Comparison of ENCODE assay signal across 27 cellular contexts in genomic region chr2:191467113-191467512, GRCh38.
"Had no signal": no experiment of that assay in that cellular context is flagged by ENCODE, and none has a peak within 500 bp of the region (broad histone marks: within the 10 kb centered on the region; RNA-seq: fewer than 3 reads in every experiment).

No MANE protein-coding gene starts in this region.

- H3K79me2 ChIP-seq: parathyroid adenoma had no signal

- H3K27me3 Mint-ChIP-seq: activated B cell treated with CpG ODN at 0.5 μM for 24 hours; activated CD8-positive, alpha-beta memory T cell treated with anti-CD3 and anti-CD28 coated beads, Interleukin-2, amount 10 ng/mL, durations not matched to agents 7 days and 5 days; activated naive CD4-positive, alpha-beta T cell treated with anti-CD3 and anti-CD28 coated beads, Interleukin-2, amount 50 U/mL, for 24 hours; activated naive CD8-positive, alpha-beta T cell treated with anti-CD3 and anti-CD28 coated beads, Interleukin-2, amount 50 U/mL, for 24 hours; T-cell had no signal

- H3K9me3 Mint-ChIP-seq: activated B cell treated with CpG ODN at 0.5 μM for 24 hours; activated naive CD4-positive, alpha-beta T cell treated with anti-CD3 and anti-CD28 coated beads, Interleukin-2, amount 50 U/mL, for 24 hours; activated naive CD8-positive, alpha-beta T cell treated with anti-CD3 and anti-CD28 coated beads, Interleukin-2, amount 50 U/mL, for 24 hours; activated T-helper 2 cell treated with anti-CD3 and anti-CD28 coated beads, Interferon-gamma antibody, Interleukin-2, Interleukin-4, amounts not matched to agents 10 μg/mL and 5 μg/mL and 100 μg/mL, durations not matched to agents 14 hours and 24 hours and 36 hours; central memory CD8-positive, alpha-beta T cell; mesothelial cell of epicardium; naive B cell; nephron progenitor cell; T-cell; T-helper 2 cell treated with Interferon-gamma antibody and Interleukin-4, amounts not matched to agents 5 μg/mL and 100 μg/mL, for 36 hours had no signal

- H3K4me1 ChIP-seq: breast epithelium, colonic mucosa, parathyroid adenoma, psoas muscle, tibial nerve had no signal

- DNase-seq: activated B cell treated with CpG ODN at 0.5 μM for 24 hours; activated CD4-positive, alpha-beta T cell treated with anti-CD3 and anti-CD28 coated beads, Interleukin-2, amount 50 U/mL, for 1 hour; activated CD8-positive, alpha-beta memory T cell treated with anti-CD3 and anti-CD28 coated beads, Interleukin-2, amount 10 ng/mL, durations not matched to agents 7 days and 5 days; activated CD8-positive, alpha-beta T cell treated with anti-CD3 and anti-CD28 coated beads, Interleukin-2, amount 10 ng/mL, durations not matched to agents 7 days and 5 days; activated naive CD8-positive, alpha-beta T cell treated with anti-CD3 and anti-CD28 coated beads, Interleukin-2, amount 50 U/mL, for 24 hours; activated T-cell treated with anti-CD3 and anti-CD28 coated beads, Interleukin-2, amount 50 U/mL, for 48 hours; amygdala; colonic mucosa; effector memory CD4-positive, alpha-beta T cell; erythroblast; naive B cell; nephron progenitor cell; nucleus accumbens; psoas muscle; stimulated activated CD4-positive, alpha-beta T cell treated with anti-CD3 and anti-CD28 coated beads, Interleukin-15, amount 100 ng/mL, for 24 hours; stimulated activated CD4-positive, alpha-beta T cell treated with anti-CD3 and anti-CD28 coated beads, Interleukin-2, amount 100 ng/mL, for 24 hours; stimulated activated naive CD4-positive, alpha-beta T cell treated with Interleukin-2 at 50 U/mL for 16 hours; T-cell had no signal

- H3K4me1 Mint-ChIP-seq: activated B cell treated with CpG ODN at 0.5 μM for 24 hours; activated CD8-positive, alpha-beta memory T cell treated with anti-CD3 and anti-CD28 coated beads, Interleukin-2, amount 10 ng/mL, durations not matched to agents 7 days and 5 days; activated naive CD4-positive, alpha-beta T cell treated with anti-CD3 and anti-CD28 coated beads, Interleukin-2, amount 50 U/mL, for 24 hours; activated naive CD8-positive, alpha-beta T cell treated with anti-CD3 and anti-CD28 coated beads, Interleukin-2, amount 50 U/mL, for 24 hours; central memory CD8-positive, alpha-beta T cell; naive B cell; T-cell had no signal

- H3K36me3 ChIP-seq: breast epithelium, colonic mucosa, tibial nerve had no signal

- H3K9me3 ChIP-seq: breast epithelium, colonic mucosa, psoas muscle, tibial nerve had no signal

- H3K27ac Mint-ChIP-seq: activated B cell treated with CpG ODN at 0.5 μM for 24 hours; activated CD8-positive, alpha-beta memory T cell treated with anti-CD3 and anti-CD28 coated beads, Interleukin-2, amount 10 ng/mL, durations not matched to agents 7 days and 5 days; activated CD8-positive, alpha-beta T cell treated with anti-CD3 and anti-CD28 coated beads, Interleukin-2, amount 10 ng/mL, durations not matched to agents 7 days and 5 days; activated naive CD4-positive, alpha-beta T cell treated with anti-CD3 and anti-CD28 coated beads, Interleukin-2, amount 50 U/mL, for 24 hours; activated naive CD8-positive, alpha-beta T cell treated with anti-CD3 and anti-CD28 coated beads, Interleukin-2, amount 50 U/mL, for 24 hours; activated T-helper 2 cell treated with anti-CD3 and anti-CD28 coated beads, Interferon-gamma antibody, Interleukin-2, Interleukin-4, amounts not matched to agents 10 μg/mL and 5 μg/mL and 100 μg/mL, durations not matched to agents 14 hours and 24 hours and 36 hours; mesothelial cell of epicardium; naive B cell; nephron progenitor cell; T-cell; T-helper 2 cell treated with Interferon-gamma antibody and Interleukin-4, amounts not matched to agents 5 μg/mL and 100 μg/mL, for 36 hours had no signal

- FAIRE-seq: islet of Langerhans had no signal

- H3K36me3 Mint-ChIP-seq: activated CD8-positive, alpha-beta memory T cell treated with anti-CD3 and anti-CD28 coated beads, Interleukin-2, amount 10 ng/mL, durations not matched to agents 7 days and 5 days; activated naive CD4-positive, alpha-beta T cell treated with anti-CD3 and anti-CD28 coated beads, Interleukin-2, amount 50 U/mL, for 24 hours; mesothelial cell of epicardium; naive B cell; T-cell had no signal

- H3K4me3 Mint-ChIP-seq: activated B cell treated with CpG ODN at 0.5 μM for 24 hours; activated CD8-positive, alpha-beta memory T cell treated with anti-CD3 and anti-CD28 coated beads, Interleukin-2, amount 10 ng/mL, durations not matched to agents 7 days and 5 days; activated CD8-positive, alpha-beta T cell treated with anti-CD3 and anti-CD28 coated beads, Interleukin-2, amount 10 ng/mL, durations not matched to agents 7 days and 5 days; activated naive CD4-positive, alpha-beta T cell treated with anti-CD3 and anti-CD28 coated beads, Interleukin-2, amount 50 U/mL, for 24 hours; activated naive CD8-positive, alpha-beta T cell treated with anti-CD3 and anti-CD28 coated beads, Interleukin-2, amount 50 U/mL, for 24 hours; central memory CD8-positive, alpha-beta T cell; mesothelial cell of epicardium; naive B cell; nephron progenitor cell; T-cell; T-helper 2 cell treated with Interferon-gamma antibody and Interleukin-4, amounts not matched to agents 5 μg/mL and 100 μg/mL, for 36 hours had no signal

- H3K27me3 ChIP-seq: breast epithelium, colonic mucosa, tibial nerve had no signal

- H3K4me3 ChIP-seq: breast epithelium, colonic mucosa, psoas muscle, tibial nerve had no signal

- H3K27ac ChIP-seq: colonic mucosa, parathyroid adenoma, psoas muscle, tibial nerve had no signal

- H3K9ac ChIP-seq: parathyroid adenoma had no signal

- H2AFZ ChIP-seq: parathyroid adenoma had no signal

- ATAC-seq: activated CD8-positive, alpha-beta memory T cell treated with anti-CD3 and anti-CD28 coated beads, Interleukin-2, amount 10 ng/mL, durations not matched to agents 7 days and 5 days; activated CD8-positive, alpha-beta T cell treated with anti-CD3 and anti-CD28 coated beads, Interleukin-2, amount 10 ng/mL, durations not matched to agents 7 days and 5 days; activated naive CD8-positive, alpha-beta T cell treated with anti-CD3 and anti-CD28 coated beads, Interleukin-2, amount 50 U/mL, for 24 hours; psoas muscle; T-cell had no signal
